In the genomic region with DNA sequence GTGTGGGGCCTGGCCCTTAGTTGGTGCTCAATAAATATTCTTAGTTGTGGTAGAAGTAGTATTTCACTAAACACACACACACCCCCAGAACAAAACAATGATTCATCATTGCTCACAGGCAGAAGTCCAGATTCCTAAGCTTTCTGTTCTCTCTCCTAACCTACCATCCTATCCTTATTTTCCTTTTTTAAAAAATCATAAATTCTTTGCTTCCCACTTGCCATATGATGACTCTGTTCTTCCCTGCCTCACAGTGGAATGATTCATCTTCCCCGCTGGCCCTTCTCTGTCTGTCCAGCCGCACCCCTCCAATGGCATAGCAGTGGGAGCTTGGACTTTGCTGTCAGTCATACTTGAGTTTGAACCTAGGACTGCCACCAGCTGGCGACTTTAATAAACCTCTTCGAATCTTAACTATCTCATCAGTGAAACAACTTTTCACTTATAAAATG, we compare ENCODE assay signal across 12 cellular contexts. TPM values are rescaled to one million over a fixed set of nuclear protein-coding genes. Genes with fewer than 3 reads are reported as not detected.
DNase-seq lines count a peak whose midpoint lies in the region; ATAC-seq, FAIRE-seq and TF ChIP-seq lines count a peak whose summit lies in the region.
"Had no signal": no experiment of that assay in that cellular context is flagged by ENCODE, and none has a peak within 500 bp of the region (broad histone marks: within the 10 kb centered on the region; RNA-seq: fewer than 3 reads in every experiment).

No MANE protein-coding gene starts in this region.

- FAIRE-seq in H54 (lab: Jason Lieb, UNC) = peak; percentile 92
- FAIRE-seq in RCC 7860 (lab: Jason Lieb, UNC) = peak; percentile 87
- FAIRE-seq: frontal cortex had no signal

- H3K4me1 ChIP-seq in skeletal muscle satellite cell (ENCODE audit: control insufficient read depth, insufficient read depth, low read length) = peaks cover 26% of the 10 kb centered on the region
- H3K4me1 ChIP-seq in HAP-1 = 0 out of 2 replicates have a peak, but pooled peaks cover 3% of the 10 kb centered on the region

- no peak overlapping the region for H3K9ac ChIP-seq in skeletal muscle satellite cell (ENCODE audit: low read depth, low read length)

- H3K4me3 ChIP-seq in skeletal muscle satellite cell (ENCODE audit: low read length) (no peak overlapping the region), HAP-1 (no peak overlapping the region)
- H3K4me3 ChIP-seq: lung had no signal

- DNase-seq in H54 (ENCODE audit: insufficient read length, low spot score) (peak; percentile 71), RCC 7860 (ENCODE audit: low spot score) (peak; percentile 84), ureter (ENCODE audit: low spot score) (no peak), SIG-M5 treated with dmso at 0.1 percent for 504 hours (lab: John Stamatoyannopoulos, UW; ENCODE audit: unreplicated experiment) (no peak), HAP-1 (ENCODE audit: low spot score in 2 of 2) (no peak)
- DNase-seq: activated CD4-positive, alpha-beta memory T cell treated with anti-CD3 and anti-CD28 coated beads for 36 hours; OCI-M1; right cardiac atrium had no signal

- peak overlapping the region; percentile 47 for H3K4me2 ChIP-seq in skeletal muscle satellite cell (ENCODE audit: low read length)

- no peaks in the 10 kb centered on the region for H3K36me3 ChIP-seq in skeletal muscle satellite cell (ENCODE audit: insufficient read depth, low read length)
- no peaks in the 10 kb centered on the region for H3K36me3 ChIP-seq in HAP-1 (replicated peaks)

- in situ Hi-C loops in HAP-1 (cut with MboI; ENCODE audit: low sequenced_read_pairs) = no loop called here

- H3K27me3 ChIP-seq in skeletal muscle satellite cell (ENCODE audit: control insufficient read depth, insufficient read depth, low read length) (peaks cover 12% of the 10 kb centered on the region), HAP-1 (ENCODE audit: low read depth) (no peaks in the 10 kb centered on the region)

- no peak for TF ChIP-seq POLR2A in H54 (IDR thresholded peaks at IDR 0.05; ENCODE audit: low read depth, low read length)

- H3K9me3 ChIP-seq in skeletal muscle satellite cell (replicated peaks; ENCODE audit: low read length) = no peaks in the 10 kb centered on the region
- no peaks in the 10 kb centered on the region for H3K9me3 ChIP-seq in HAP-1

- ATAC-seq in esophagus mucosa = peak; percentile 35
- ATAC-seq: right cardiac atrium had no signal

RNA-seq across cellular contexts. Expression of a gene that starts 5.2 kb away (rescaled TPM):
- total RNA-seq in esophagus mucosa (5.2 TPM), ureter (5.4 TPM)
- 2.4 and 2.5 TPM in 2 replicates for total RNA-seq in skeletal muscle satellite cell (2012; rRNA removed)

Comparison
In these comparisons a context has a peak if more than half of its experiments do, and no peak if none do; other contexts are left out.
1. DNase-seq: peak in H54 (single experiment) and RCC 7860 (single experiment); none in ureter (single experiment), SIG-M5 treated with dmso at 0.1 percent for 504 hours (single experiment) and HAP-1 (0 of 2).